Comparison of ENCODE assay signal across 19 cellular contexts in genomic region chr3:118974356-118975097, GRCh38.
"Had no signal": no experiment of that assay in that cellular context is flagged by ENCODE, and none has a peak within 500 bp of the region (broad histone marks: within the 10 kb centered on the region; RNA-seq: fewer than 3 reads in every experiment).

No MANE protein-coding gene starts in this region.

- H3K4me2 ChIP-seq: hepatocyte had no signal

- ATAC-seq: activated T-cell treated with anti-CD3 and anti-CD28 coated beads, Interleukin-2, amount 50 U/mL, for 72 hours; effector memory CD8-positive, alpha-beta T cell; left cardiac atrium; naive thymus-derived CD8-positive, alpha-beta T cell had no signal

- H3K4me3 ChIP-seq: adrenal gland, hepatocyte, sigmoid colon, spleen, thyroid gland had no signal

- H3K27ac ChIP-seq: adrenal gland, hepatocyte, spleen, thyroid gland had no signal

- H3K4me1 ChIP-seq: adrenal gland, spleen, thyroid gland had no signal

- H3K9me3 ChIP-seq: sigmoid colon, spleen, thyroid gland had no signal

- H3K36me3 ChIP-seq: adrenal gland, sigmoid colon, spleen, thyroid gland had no signal

- H3K27me3 ChIP-seq: adrenal gland, hepatocyte, sigmoid colon, thyroid gland had no signal

- H2AFZ ChIP-seq: hepatocyte had no signal

- DNase-seq: activated CD4-positive, alpha-beta T cell treated with anti-CD3 and anti-CD28 coated beads, Interleukin-2, amount 10 ng/mL, durations not matched to agents 7 days and 5 days; activated CD4-positive, CD25-positive, alpha-beta regulatory T cell; activated CD8-positive, alpha-beta memory T cell treated with anti-CD3 and anti-CD28 coated beads, Interleukin-2, amount 50 U/mL, for 4 hours; activated effector memory CD4-positive, alpha-beta T cell treated with anti-CD3 and anti-CD28 coated beads, Interleukin-2, amount 50 U/mL, for 16 hours; activated T-cell treated with anti-CD3 and anti-CD28 coated beads, Interleukin-2, amount 50 U/mL, for 72 hours; adrenal gland; dermis blood vessel endothelial cell; effector memory CD8-positive, alpha-beta T cell; left cardiac atrium; mesenchymal stem cell; naive thymus-derived CD8-positive, alpha-beta T cell; nucleus accumbens; sigmoid colon; spleen; stimulated activated CD8-positive, alpha-beta memory T cell treated with anti-CD3 and anti-CD28 coated beads, Interleukin-4, amount 100 ng/mL, for 48 hours; stimulated activated naive CD4-positive, alpha-beta T cell; thyroid gland had no signal

- FAIRE-seq: TTC549 had no signal
